ENCODE assay signal across 10 cellular contexts in the genomic region with DNA sequence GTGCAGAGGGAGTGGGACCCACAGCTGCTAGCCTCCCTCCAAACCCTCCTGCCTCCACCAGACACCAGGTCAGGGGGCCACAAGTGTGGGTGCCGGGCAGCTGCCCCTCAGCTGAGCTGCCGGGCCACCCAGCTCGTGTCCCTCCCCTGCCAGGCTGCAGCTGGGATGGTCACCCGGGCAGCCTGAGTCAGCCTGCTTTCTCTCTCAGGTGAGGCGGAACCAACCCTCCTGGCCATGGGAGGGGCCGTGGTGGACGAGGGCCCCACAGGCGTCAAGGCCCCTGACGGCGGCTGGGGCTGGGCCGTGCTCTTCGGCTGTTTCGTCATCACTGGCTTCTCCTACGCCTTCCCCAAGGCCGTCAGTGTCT. TPM values are rescaled to one million over a fixed set of nuclear protein-coding genes. Genes with fewer than 3 reads are reported as not detected.
DNase-seq lines count a peak whose midpoint lies in the region; ATAC-seq and TF ChIP-seq lines count a peak whose summit lies in the region.
"Had no signal": no experiment of that assay in that cellular context is flagged by ENCODE, and none has a peak within 500 bp of the region (broad histone marks: within the 10 kb centered on the region; RNA-seq: fewer than 3 reads in every experiment).

No MANE protein-coding gene starts in this region.

- H2AFZ ChIP-seq in PC-3 (ENCODE audit: low read length), result no peak overlapping the region
- no peak overlapping the region for H2AFZ ChIP-seq in hepatocyte

- H3K4me1 ChIP-seq in PC-3 (ENCODE audit: insufficient read depth, low read length) (peaks cover 63% of the 10 kb centered on the region), hepatocyte (ENCODE audit: insufficient read depth) (peaks cover 46% of the 10 kb centered on the region), stomach (peaks cover 70 to 100% (median 90%) of the 10 kb centered on the region in 4 donors)

- BruUV-seq in PC-3 (replicated peaks; lab: Mats Ljungman, UMichigan), result no TSS peak

- H3K9ac ChIP-seq in PC-3 (ENCODE audit: low read length), result no peak overlapping the region

- peaks cover 38% of the 10 kb centered on the region for H3K36me3 ChIP-seq in PC-3 (ENCODE audit: low read depth, low read length)
- H3K36me3 ChIP-seq in hepatocyte (replicated peaks; ENCODE audit: insufficient read depth, low read depth), result no peaks in the 10 kb centered on the region
- peaks cover 13 to 42% (median 29%) of the 10 kb centered on the region in 4 donors for H3K36me3 ChIP-seq in stomach

- TF ChIP-seq CTCF in PC-3 (conservative IDR thresholded peaks at IDR 0.05; ENCODE audit: low read depth, low read length) (no peak), hepatocyte (IDR thresholded peaks at IDR 0.05; ENCODE audit: poor library complexity) (no peak), stomach (IDR thresholded peaks at IDR 0.05) (no peak)

- no peak for TF ChIP-seq POLR2A in stomach (IDR thresholded peaks at IDR 0.05)

- no peaks in the 10 kb centered on the region for H3K9me3 ChIP-seq in PC-3 (ENCODE audit: low read length)
- H3K9me3 ChIP-seq in hepatocyte (ENCODE audit: low read depth), result no peaks in the 10 kb centered on the region
- no peaks in the 10 kb centered on the region for H3K9me3 ChIP-seq in stomach
- H3K9me3 ChIP-seq: heart right ventricle had no signal

- 0 out of 2 replicates have a peak, but pooled peaks have one; percentile 2 for ATAC-seq in PC-3

- no peaks in the 10 kb centered on the region for H3K9me2 ChIP-seq in PC-3 (replicated peaks; ENCODE audit: low read length)
- no peaks in the 10 kb centered on the region for H3K9me2 ChIP-seq in hepatocyte (replicated peaks; ENCODE audit: insufficient read depth)

- intact Hi-C loops in PC-3 (cut with micrococcal nuclease) (no loop called here), stomach (cut with DNase I; ENCODE audit: low total_unique reads) (no loop called here), head of caudate nucleus (cut with DNase I) (loop anchor here (5.0 kb wide), 1 partner anchor 87 kb away; no protein-coding TSS in a partner anchor)

- H3K79me2 ChIP-seq in PC-3 (ENCODE audit: low read length), result peaks cover 92% of the 10 kb centered on the region
- peaks cover 27% of the 10 kb centered on the region for H3K79me2 ChIP-seq in hepatocyte

- WGBS in hepatocyte (ENCODE audit: low lambda C conversion rate, missing lambda C conversion rate), result 65% methylated on average over 14 of the region's 15 CpGs
- 52 to 65% (median 56%) methylated on average over 15 of the region's 15 CpGs for WGBS in stomach, 5 donors

- TF ChIP-seq EP300 in stomach (IDR thresholded peaks at IDR 0.05), result no peak

- H3K4me3 ChIP-seq in PC-3 (ENCODE audit: low read length), result no peak overlapping the region
- no peak overlapping the region for H3K4me3 ChIP-seq in hepatocyte
- no peak overlapping the region for H3K4me3 ChIP-seq in stomach
- H3K4me3 ChIP-seq: heart right ventricle had no signal

- H4K20me1 ChIP-seq in PC-3 (ENCODE audit: low read length), result peaks cover 78% of the 10 kb centered on the region
- H4K20me1 ChIP-seq in hepatocyte (ENCODE audit: insufficient read depth, poor library complexity, severe bottlenecking), result peaks cover 17% of the 10 kb centered on the region

- H3K4me2 ChIP-seq in PC-3 (ENCODE audit: low read length), result no peak overlapping the region
- H3K4me2 ChIP-seq in hepatocyte, result peak overlapping the region; percentile 64

- peak; percentile 34 for DNase-seq in NOMO-1 treated with DMSO at 0.1 percent for 48 hours (lab: John Stamatoyannopoulos, UW; ENCODE audit: unreplicated experiment)
- DNase-seq in NOMO-1 treated with dmso at 0.1 percent for 144 hours (lab: John Stamatoyannopoulos, UW; ENCODE audit: unreplicated experiment), result no peak
- DNase-seq in PC-3, result no peak
- peak; percentile 63 for DNase-seq in hepatocyte (ENCODE audit: low spot score)
- DNase-seq in stomach, result no peak
- no peak for DNase-seq in NCI-H1436 (lab: John Stamatoyannopoulos, UW)
- DNase-seq in head of caudate nucleus, result no peak
- DNase-seq in H4 (ENCODE audit: low spot score), result no peak
- DNase-seq: NCI-H1436 treated with DMSO at 0.1 percent for 48 hours had no signal

- H3K27ac ChIP-seq in PC-3 (ENCODE audit: low read length), result 0 out of 2 replicates have a peak overlapping the region, but pooled peaks have one; percentile 9
- H3K27ac ChIP-seq in hepatocyte, result peak overlapping the region; percentile 80
- H3K27ac ChIP-seq in stomach, result peak overlapping the region in 3 of 5 donors; percentile 30 to 86 (median 85)

- peaks cover 17% of the 10 kb centered on the region for H3F3A ChIP-seq in PC-3 (ENCODE audit: low read length, unreplicated experiment)

- POLR2A ChIA-PET in PC-3 (lab: Charles Lee; ENCODE audit: unreplicated experiment), result no interaction called here

- no peaks in the 10 kb centered on the region for H3K27me3 ChIP-seq in PC-3 (ENCODE audit: low read length)
- no peaks in the 10 kb centered on the region for H3K27me3 ChIP-seq in hepatocyte
- no peaks in the 10 kb centered on the region for H3K27me3 ChIP-seq in stomach
- H3K27me3 ChIP-seq: heart right ventricle had no signal

- CTCF ChIA-PET in PC-3 (lab: Charles Lee), result interaction anchor here (0.6 to 1.2 kb wide), 2 partner anchors 30 to 82 kb away, joined by 3 to 7 read pairs; no protein-coding TSS in a partner anchor

RNA-seq across cellular contexts. Expression of a gene that starts 6.9 kb away (rescaled TPM):
- 286 and 447 TPM in 2 replicates for total RNA-seq in PC-3 (2014; rRNA removed)
- total RNA-seq in hepatocyte, result 240 and 290 TPM in 2 replicates
- polyA plus RNA-seq in hepatocyte, result 114 and 125 TPM in 2 replicates
- 10 to 100 TPM; 29.2 to 87.9 (median 53.3) TPM for total RNA-seq in stomach
- 10 to 100 TPM in 2 of 3 donors, 1 to 10 TPM in 1; 4.9 to 39.8 (median 20.4) TPM for polyA plus RNA-seq in stomach
- total RNA-seq in H4 (2014; rRNA removed; shearing (Covaris generic)), result 22.2 and 30.0 TPM in 2 replicates

RNA-seq across cellular contexts. Expression of a gene that starts 23.1 kb away (rescaled TPM):
- total RNA-seq in PC-3 (2014; rRNA removed) (35.0 and 36.6 TPM in 2 replicates), hepatocyte (10.0 and 15.7 TPM in 2 replicates), stomach (100 to 1,000 TPM in 1 of 5 donors, 10 to 100 TPM in 4; 43.9 to 166 (median 90.6) TPM)
- polyA plus RNA-seq in hepatocyte (29.8 and 49.5 TPM in 2 replicates), stomach (10 to 100 TPM; 50.9 to 75.5 (median 72.5) TPM)
- total RNA-seq in H4 (2014; rRNA removed; shearing (Covaris generic)), result 1.8 and 4.7 TPM in 2 replicates

RNA-seq across cellular contexts. Expression of a gene that starts 37.7 kb away (rescaled TPM):
- total RNA-seq in PC-3 (2014; rRNA removed), result 58.6 and 73.5 TPM in 2 replicates
- total RNA-seq in hepatocyte, result 55.7 and 72.5 TPM in 2 replicates
- 152 and 193 TPM in 2 replicates for polyA plus RNA-seq in hepatocyte
- 100 to 1,000 TPM in 4 of 5 donors, 10 to 100 TPM in 1; 58.0 to 180 (median 140) TPM for total RNA-seq in stomach
- 10 to 100 TPM; 55.9 to 66.7 (median 65.4) TPM for polyA plus RNA-seq in stomach
- total RNA-seq in H4 (2014; rRNA removed; shearing (Covaris generic)), result 30.3 and 33.9 TPM in 2 replicates

Comparison
In these comparisons a context has a peak if more than half of its experiments do, and no peak if none do; other contexts are left out.
1. DNase-seq: peak in NOMO-1 treated with DMSO at 0.1 percent for 48 hours (single experiment) and hepatocyte (single experiment); none in NOMO-1 treated with dmso at 0.1 percent for 144 hours (single experiment), PC-3 (single experiment), stomach (single experiment), NCI-H1436 (single experiment), head of caudate nucleus (0 of 42) and H4 (single experiment).
2. H3K27ac ChIP-seq: peak in every context shown above with its lines; median percentile 85 in stomach; 80 in hepatocyte; 9 in PC-3.